In genomic region chr7:66921918-66922486, GRCh38 we compare ENCODE assay signal across 8 cellular contexts. TPM values are rescaled to one million over a fixed set of nuclear protein-coding genes. Genes with fewer than 3 reads are reported as not detected.
DNase-seq lines count a peak whose midpoint lies in the region; ATAC-seq, FAIRE-seq and TF ChIP-seq lines count a peak whose summit lies in the region.

No MANE protein-coding gene starts in this region.

- peak overlapping the region; percentile 32 for H3K4ac ChIP-seq in H1 (replicated peaks; ENCODE audit: insufficient read length, low read depth, low read length)

- no peak for TF ChIP-seq EP300 in H1 (IDR thresholded peaks at IDR 0.05; ENCODE audit: borderline replicate concordance in 1 of 2, low read depth in 2 of 2, low read length in 2 of 2)

- H2BK20ac ChIP-seq in H1 (ENCODE audit: low read length): no peak overlapping the region

- peak overlapping the region; percentile 81 for H3K27ac ChIP-seq in WERI-Rb-1
- H3K27ac ChIP-seq in H1 (ENCODE audit: low read depth, low read length): no peak overlapping the region

- H3K23me2 ChIP-seq in H1 (ENCODE audit: low read depth, low read length): peaks cover 9% of the 10 kb centered on the region

- peaks cover 3% of the 10 kb centered on the region for H3K27me3 Mint-ChIP-seq in neural crest cell (ENCODE audit: low read depth)

- WGBS in H1 (ENCODE audit: extremely low coverage in 1 of 2, insufficient coverage in 1 of 2, insufficient read length in 1 of 2, insufficient replicate concordance in 2 of 2, low coverage in 1 of 2, low lambda C conversion rate in 2 of 2, missing lambda C conversion rate in 1 of 2), 2 experiments: 60% methylated on average over 15 of the region's 15 CpGs; no CpG with 5 or more reads in 1 of the 2 experiments

- H3K4me2 ChIP-seq in H1 (ENCODE audit: insufficient read depth in 1 of 2, low read depth in 2 of 2, low read length in 2 of 2): peak overlapping the region; percentile 82 to 100

- H4K8ac ChIP-seq in H1 (ENCODE audit: extremely low read depth, insufficient read depth, low read length): no peak overlapping the region

- peaks cover 9% of the 10 kb centered on the region for H3K36me3 Mint-ChIP-seq in neural crest cell (ENCODE audit: low read depth)

- no peak for ATAC-seq in GM18861 (IDR thresholded peaks at IDR 0.05; ENCODE audit: unreplicated experiment)

- POLR2A ChIA-PET in H1 (lab: Charles Lee; ENCODE audit: partially characterized antibody): interaction anchor here (1.2 to 2.5 kb wide), 3 partner anchors 9 to 78 kb away, joined by 3 to 9 read pairs (median 8); no protein-coding TSS in a partner anchor

- peak overlapping the region; percentile 95 for H3K4me3 Mint-ChIP-seq in neural crest cell

- H3K9me3 ChIP-seq in WERI-Rb-1 (ENCODE audit: severe bottlenecking) (no peaks in the 10 kb centered on the region), H1 (ENCODE audit: insufficient read depth in 2 of 2, low read depth in 1 of 2, low read length in 1 of 2) (no peaks in the 10 kb centered on the region)

- H3K9me3 Mint-ChIP-seq in neural crest cell: no peaks in the 10 kb centered on the region

- no peak overlapping the region for H3K18ac ChIP-seq in H1 (ENCODE audit: extremely low read depth, low read length)

- no peak overlapping the region for H2BK120ac ChIP-seq in H1 (replicated peaks; ENCODE audit: low read depth, low read length)

- peak overlapping the region in 3 of 4 experiments; percentile 48 to 89 (median 88); a peak in 6 of 7 replicates for H3K9ac ChIP-seq in H1 (replicated peaks in 1 of 4; ENCODE audit: extremely low read depth in 1 of 4, low read depth in 3 of 4, low read length in 3 of 4)

- no peak overlapping the region for H2AK5ac ChIP-seq in H1 (ENCODE audit: low read depth, low read length)

- peaks cover 19% of the 10 kb centered on the region for H3K4me1 Mint-ChIP-seq in neural crest cell

- H3K4me1 ChIP-seq in H1 (replicated peaks in 1 of 4; ENCODE audit: control insufficient read depth in 3 of 4, insufficient read depth in 4 of 4, low read length in 3 of 4): peaks cover 0 to 12% (median 3%) of the 10 kb centered on the region in 4 experiments; a peak in 3 of 7 replicates

- CTCF ChIA-PET in H1 (lab: Charles Lee; ENCODE audit: partially characterized antibody): interaction anchor here (1.0 kb wide), 1 partner anchor 16 kb away, joined by 6 read pairs; no protein-coding TSS in a partner anchor

- H3K27me3 ChIP-seq in WERI-Rb-1 (ENCODE audit: insufficient read depth, low read depth, severe bottlenecking): no peaks in the 10 kb centered on the region
- no peaks in the 10 kb centered on the region for H3K27me3 ChIP-seq in H1 (replicated peaks in 1 of 4; ENCODE audit: control insufficient read depth in 3 of 4, extremely low read depth in 1 of 4, insufficient read depth in 3 of 4, low read length in 3 of 4)

- TF ChIP-seq RAD21 in H1 (IDR thresholded peaks at IDR 0.05 in 1 of 2, conservative IDR thresholded peaks at IDR 0.05 in 1 of 2; ENCODE audit: low read depth in 2 of 2, low read length in 2 of 2): no peak

- TF ChIP-seq POLR2A in GM12891 (IDR thresholded peaks at IDR 0.05; ENCODE audit: low read depth, low read length) (no peak), H1 (IDR thresholded peaks at IDR 0.05; ENCODE audit: control extremely low read depth in 1 of 2, low read depth in 2 of 2, low read length in 2 of 2) (no peak)

- FAIRE-seq in GM12891 (lab: Jason Lieb, UNC) (peak; percentile 79), H1 (lab: Jason Lieb, UNC) (no peak)

- peak overlapping the region; percentile 56; the same call in 1 of the 2 replicates for H2AFZ ChIP-seq in H1 (ENCODE audit: low read length)

- H3K4me3 ChIP-seq in WERI-Rb-1 (ENCODE audit: low read depth, low read length) (peak overlapping the region; percentile 54), H1 (ENCODE audit: extremely low read depth in 1 of 4, insufficient read depth in 2 of 4, low read depth in 3 of 4, low read length in 4 of 4) (peak overlapping the region; percentile 58 to 97 (median 96))

- DNase-seq in A172 (ENCODE audit: low spot score) (peak; percentile 34), GM12891 (ENCODE audit: insufficient read length, low spot score) (no peak), HPDE6-E6E7 (ENCODE audit: extremely low spot score) (peak; percentile 22), WERI-Rb-1 (no peak), H1 (ENCODE audit: low read depth in 1 of 2, low spot score in 2 of 2) (no peak), neural crest cell (ENCODE audit: low read depth, low spot score) (no peak), NCI-H187 treated with DMSO at 0.1 percent for 48 hours (lab: John Stamatoyannopoulos, UW) (no peak)

- no peak overlapping the region for H2BK15ac ChIP-seq in H1 (ENCODE audit: low read length)

- no peak overlapping the region for H3K23ac ChIP-seq in H1 (ENCODE audit: insufficient read length)

- H3K79me2 ChIP-seq in H1 (ENCODE audit: control insufficient read depth in 1 of 2, insufficient read depth in 2 of 2, low read length in 2 of 2): peaks cover 11 to 52% of the 10 kb centered on the region in 2 experiments

- peaks cover 0 to 11% of the 10 kb centered on the region in 2 experiments for H4K20me1 ChIP-seq in H1 (replicated peaks in 1 of 2; ENCODE audit: control insufficient read depth in 1 of 2, insufficient read depth in 2 of 2, low read length in 2 of 2)

- TF ChIP-seq CTCF in WERI-Rb-1 (IDR thresholded peaks at IDR 0.05; ENCODE audit: low read depth, low read length) (no peak), H1 (IDR thresholded peaks at IDR 0.05; ENCODE audit: control extremely low read depth in 1 of 3, insufficient read depth in 1 of 3, low read depth in 1 of 3, low read length in 3 of 3) (no peak), neural crest cell (conservative IDR thresholded peaks at IDR 0.05) (no peak)

- no peak overlapping the region for H3K56ac ChIP-seq in H1 (replicated peaks; ENCODE audit: insufficient read length, low read depth, low read length)

- peaks cover 14% of the 10 kb centered on the region; the same call in 1 of the 2 replicates for H3K79me1 ChIP-seq in H1 (ENCODE audit: low read depth, low read length)

- no peak overlapping the region for H4K91ac ChIP-seq in H1 (replicated peaks; ENCODE audit: insufficient read length, low read length)

- no peak overlapping the region for H2BK12ac ChIP-seq in H1 (ENCODE audit: low read depth, low read length)

- H3K36me3 ChIP-seq in WERI-Rb-1 (peaks cover 25% of the 10 kb centered on the region), H1 (ENCODE audit: control insufficient read depth in 2 of 4, insufficient read depth in 4 of 4, low read length in 3 of 4) (peaks cover 0 to 6% (median 0%) of the 10 kb centered on the region in 4 experiments; a peak in 2 of 8 replicates)

- no peak overlapping the region for H2BK5ac ChIP-seq in H1 (ENCODE audit: low read depth, low read length)

- H3K27ac Mint-ChIP-seq in neural crest cell (ENCODE audit: unreplicated experiment): peak overlapping the region; percentile 96

- no peak overlapping the region for H3K14ac ChIP-seq in H1 (ENCODE audit: insufficient read length)

- H4K5ac ChIP-seq in H1 (ENCODE audit: insufficient read length, low read depth, low read length): no peak overlapping the region

TF ChIP-seq in GM12891, 5 proteins besides CTCF, POLR2A, EP300 and RAD21:
- no peak for TF ChIP-seq TAF1 (IDR thresholded peaks at IDR 0.05; ENCODE audit: low read depth, low read length)
- TF ChIP-seq SPI1 (IDR thresholded peaks at IDR 0.05; ENCODE audit: low read depth, low read length): peak; percentile 87

TF ChIP-seq in H1, 55 proteins besides CTCF, POLR2A, EP300 and RAD21:
- TF ChIP-seq POLR2AphosphoS5 (IDR thresholded peaks at IDR 0.05; ENCODE audit: low read depth, low read length) (no peak), FOSL1 (IDR thresholded peaks at IDR 0.05; ENCODE audit: insufficient read depth, low read depth, low read length) (no peak), TEAD4 (IDR thresholded peaks at IDR 0.05; ENCODE audit: low read depth, low read length) (no peak), GABPA (IDR thresholded peaks at IDR 0.05; ENCODE audit: borderline replicate concordance, insufficient read depth, low read length) (no peak), SIN3A (conservative IDR thresholded peaks at IDR 0.05 in 1 of 2, IDR thresholded peaks at IDR 0.05 in 1 of 2; ENCODE audit: low read depth in 1 of 2, low read length in 2 of 2) (no peak), RNF2 (IDR thresholded peaks at IDR 0.05; ENCODE audit: borderline replicate concordance, low read depth, low read length, missing control alignments, poor library complexity, severe bottlenecking) (no peak), ATF3 (IDR thresholded peaks at IDR 0.05; ENCODE audit: insufficient read depth, low read depth, low read length) (no peak), MAX (IDR thresholded peaks at IDR 0.05) (no peak), EZH2 (IDR thresholded peaks at IDR 0.05; ENCODE audit: low read depth, low read length, severe bottlenecking) (no peak), SP2 (IDR thresholded peaks at IDR 0.05; ENCODE audit: low read length) (no peak), CBX8 (IDR thresholded peaks at IDR 0.05; ENCODE audit: borderline replicate concordance, low read depth, low read length) (no peak)

RNA-seq across cellular contexts. Expression of gene TMEM248, which starts 1.0 kb away (rescaled TPM):
- 124 and 129 TPM in 2 replicates for total RNA-seq in A172 (2014; rRNA removed; shearing (Covaris generic))
- 27.2 TPM for polyA plus RNA-seq in GM12891 (2012; ENCODE audit: low read depth, missing spikeins)
- total RNA-seq in H1 (2021; fragmentation: NEBNext Ultra II Directional; extraction: Animal tissue kit (Norgen Biotek cat#: 25700)): 60.9 and 63.6 TPM in 2 replicates
- polyA plus RNA-seq in H1 (2011; rRNA removed): 126 and 150 TPM in 2 replicates
- 93.0 TPM for polyA plus RNA-seq in H1 (2011; cell fraction: cytosol; rRNA removed)
- polyA plus RNA-seq in H1 (2011; cell fraction: nucleus; rRNA removed): 143 TPM
- polyA plus RNA-seq in H1 (2012, experiment 1 of 2): 43.0 to 53.7 TPM (median 47.5 TPM) in 4 replicates
- 19.2 TPM for polyA plus RNA-seq in H1 (2012, experiment 2 of 2)
- polyA plus RNA-seq in H1 (2013, experiment 1 of 2): 55.1 TPM
- 71.2 TPM for polyA plus RNA-seq in H1 (2013, experiment 2 of 2)
- 170 and 199 TPM in 2 replicates for polyA minus RNA-seq in H1 (2011; rRNA and poly(A)+ RNA removed)
- 64.9 TPM for polyA minus RNA-seq in H1 (2011; cell fraction: cytosol; rRNA and poly(A)+ RNA removed)
- polyA minus RNA-seq in H1 (2011; cell fraction: nucleus; rRNA and poly(A)+ RNA removed): 50.8 TPM
- total RNA-seq in neural crest cell: 69.7 and 72.2 TPM in 2 replicates

Comparison
In these comparisons a context has a peak if more than half of its experiments do, and no peak if none do; other contexts are left out.
1. DNase-seq: peak in A172 (single experiment) and HPDE6-E6E7 (single experiment); none in GM12891 (single experiment), WERI-Rb-1 (single experiment), H1 (0 of 2), neural crest cell (single experiment) and NCI-H187 treated with DMSO at 0.1 percent for 48 hours (single experiment).